34 cellular contexts compared by ENCODE assay signal in the genomic region with DNA sequence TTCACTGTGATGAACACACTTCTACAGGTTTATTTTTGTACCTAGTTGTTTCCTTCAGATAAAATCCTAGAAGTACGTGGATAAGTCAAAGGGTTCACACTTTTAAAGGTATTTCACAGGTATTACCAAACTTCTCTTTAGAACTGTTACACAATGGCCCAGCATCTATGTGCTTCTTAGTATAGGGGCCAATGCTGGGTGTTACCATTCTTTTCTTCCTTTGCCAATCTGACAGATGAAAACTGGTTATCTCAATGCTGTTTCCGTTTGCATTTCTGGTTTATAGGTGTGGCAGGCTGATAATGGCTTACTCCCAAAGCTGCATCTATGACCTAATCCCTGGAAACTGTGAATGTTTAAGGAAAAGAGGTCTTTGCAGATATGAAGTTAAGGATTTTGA. TPM values are rescaled to one million over a fixed set of nuclear protein-coding genes. Genes with fewer than 3 reads are reported as not detected.
"Had no signal": no experiment of that assay in that cellular context is flagged by ENCODE, and none has a peak within 500 bp of the region (broad histone marks: within the 10 kb centered on the region; RNA-seq: fewer than 3 reads in every experiment).

No MANE protein-coding gene starts in this region.

- H3K27me3 ChIP-seq: MG63 had no signal

- H3K9me3 ChIP-seq: MG63 had no signal

- H3K4me3 Mint-ChIP-seq: activated B cell treated with CpG ODN at 0.5 μM for 24 hours; activated CD4-positive, alpha-beta memory T cell treated with anti-CD3 and anti-CD28 coated beads for 36 hours; activated naive CD8-positive, alpha-beta T cell treated with anti-CD3 and anti-CD28 coated beads for 36 hours; activated T-cell treated with anti-CD3 and anti-CD28 coated beads, Interleukin-2, amount 50 U/mL, for 4 hours had no signal

- H3K36me3 Mint-ChIP-seq: activated naive CD8-positive, alpha-beta T cell treated with anti-CD3 and anti-CD28 coated beads for 36 hours; IgD-negative memory B cell had no signal

- H3K27ac ChIP-seq: PC-9, VCaP had no signal

- H3K36me3 ChIP-seq: MG63 had no signal

- H3K4me2 ChIP-seq: PC-9 had no signal

- H3K9me3 Mint-ChIP-seq: activated B cell treated with CpG ODN at 0.5 μM for 24 hours; activated CD4-positive, alpha-beta memory T cell treated with anti-CD3 and anti-CD28 coated beads for 36 hours; activated naive CD8-positive, alpha-beta T cell treated with anti-CD3 and anti-CD28 coated beads for 36 hours; activated T-cell treated with anti-CD3 and anti-CD28 coated beads, Interleukin-2, amount 50 U/mL, for 4 hours; IgD-negative memory B cell had no signal

- DNase-seq: activated B cell treated with CpG ODN at 0.5 μM for 24 hours; activated CD4-positive, alpha-beta memory T cell treated with anti-CD3 and anti-CD28 coated beads for 36 hours; activated CD4-positive, alpha-beta T cell treated with anti-CD3 and anti-CD28 coated beads for 4 hours; activated CD4-positive, alpha-beta T cell treated with anti-CD3 and anti-CD28 coated beads, Interleukin-2, amount 50 U/mL, for 1 hour; activated CD4-positive, CD25-positive, alpha-beta regulatory T cell treated with anti-CD3 and anti-CD28 coated beads, Interleukin-2, amount 50 U/mL, for 72 hours; activated CD8-positive, alpha-beta memory T cell treated with anti-CD3 and anti-CD28 coated beads, Interleukin-2, amount 50 U/mL, for 4 hours; activated effector memory CD4-positive, alpha-beta T cell treated with Interleukin-2 at 50 U/mL for 16 hours; activated naive CD4-positive, alpha-beta T cell treated with anti-CD3 and anti-CD28 coated beads, Interleukin-2, amount 50 U/mL, for 16 hours; activated T-cell treated with anti-CD3 and anti-CD28 coated beads for 4 hours; activated T-cell treated with anti-CD3 and anti-CD28 coated beads, Interleukin-2, amount 50 U/mL, for 4 hours; amniotic stem cell; aorta; MG63; NCI-H1048; NCI-H1105 treated with DMSO at 0.1 percent for 48 hours; NCI-H1694 treated with DMSO at 0.1 percent for 48 hours; NCI-H2029 treated with DMSO at 0.1 percent for 48 hours; NCI-H2107; NCI-H2171; NCI-H446; NCI-H510A treated with DMSO at 0.1 percent for 48 hours; NCI-H526 treated with DMSO at 0.1 percent for 48 hours; NCI-H774; Right ventricle myocardium superior; SW 1271; T-helper 1 cell; T-helper 2 cell; T-helper 9 cell had no signal

- FAIRE-seq: RCC 7860 had no signal

- H3K27ac Mint-ChIP-seq: activated B cell treated with CpG ODN at 0.5 μM for 24 hours; activated CD4-positive, alpha-beta memory T cell treated with anti-CD3 and anti-CD28 coated beads for 36 hours; activated naive CD8-positive, alpha-beta T cell treated with anti-CD3 and anti-CD28 coated beads for 36 hours; IgD-negative memory B cell had no signal

- H3K4me3 ChIP-seq: MG63, PC-9 had no signal

RNA-seq across cellular contexts. Expression of a gene that starts 2.8 kb away (rescaled TPM):
- total RNA-seq: OCI-LY7 had no signal
